Comparison of ENCODE assay signal across 31 cellular contexts in genomic region chr10:37937864-37938263, GRCh38.
"Had no signal": no experiment of that assay in that cellular context is flagged by ENCODE, and none has a peak within 500 bp of the region (broad histone marks: within the 10 kb centered on the region; RNA-seq: fewer than 3 reads in every experiment).

No MANE protein-coding gene starts in this region.

- H3K36me3 ChIP-seq: WERI-Rb-1 had no signal

- H3K4me2 ChIP-seq: PC-9 had no signal

- DNase-seq: activated CD4-positive, alpha-beta memory T cell treated with anti-CD3 and anti-CD28 coated beads, Interleukin-2, amount 10 ng/mL, durations not matched to agents 7 days and 5 days; activated CD4-positive, alpha-beta T cell treated with anti-CD3 and anti-CD28 coated beads for 1 hour; activated CD4-positive, alpha-beta T cell treated with anti-CD3 and anti-CD28 coated beads for 48 hours; activated CD4-positive, CD25-positive, alpha-beta regulatory T cell; activated CD8-positive, alpha-beta memory T cell treated with anti-CD3 and anti-CD28 coated beads for 24 hours; activated CD8-positive, alpha-beta memory T cell treated with anti-CD3 and anti-CD28 coated beads, Interleukin-2, amount 10 ng/mL, durations not matched to agents 7 days and 5 days; activated CD8-positive, alpha-beta memory T cell treated with anti-CD3 and anti-CD28 coated beads, Interleukin-2, amount 50 U/mL, for 48 hours; activated effector memory CD4-positive, alpha-beta T cell treated with Interleukin-2 at 50 U/mL for 16 hours; activated naive CD4-positive, alpha-beta T cell treated with anti-CD3 and anti-CD28 coated beads, Interleukin-2, amount 10 ng/mL, durations not matched to agents 7 days and 5 days; activated naive CD8-positive, alpha-beta T cell treated with anti-CD3 and anti-CD28 coated beads, Interleukin-2, amount 50 U/mL, for 24 hours; activated T-cell treated with anti-CD3 and anti-CD28 coated beads, Interleukin-2, amount 50 U/mL, for 48 hours; anterior cingulate cortex; caudate nucleus; cerebellar nuclear complex; MM.1S; MV-4-11; NCI-H1092; NCI-H1436 treated with DMSO at 0.1 percent for 48 hours; NCI-H1694 treated with DMSO at 0.1 percent for 48 hours; NCI-H2029; NCI-H345; NCI-H524 treated with DMSO at 0.1 percent for 48 hours; PC-9; SIG-M5; T1000; WERI-Rb-1 had no signal

- ATAC-seq: activated CD8-positive, alpha-beta memory T cell treated with anti-CD3 and anti-CD28 coated beads, Interleukin-2, amount 10 ng/mL, durations not matched to agents 7 days and 5 days; activated naive CD8-positive, alpha-beta T cell treated with anti-CD3 and anti-CD28 coated beads, Interleukin-2, amount 50 U/mL, for 24 hours; Right ventricle myocardium inferior had no signal

- H2AFZ ChIP-seq: PC-9 had no signal

- FAIRE-seq: bronchial epithelial cell, RCC 7860 had no signal

- H3K4me3 ChIP-seq: PC-9, SK-N-MC had no signal

- H3K27ac ChIP-seq: PC-9, RWPE1, SK-N-MC, WERI-Rb-1 had no signal
